In the genomic region with DNA sequence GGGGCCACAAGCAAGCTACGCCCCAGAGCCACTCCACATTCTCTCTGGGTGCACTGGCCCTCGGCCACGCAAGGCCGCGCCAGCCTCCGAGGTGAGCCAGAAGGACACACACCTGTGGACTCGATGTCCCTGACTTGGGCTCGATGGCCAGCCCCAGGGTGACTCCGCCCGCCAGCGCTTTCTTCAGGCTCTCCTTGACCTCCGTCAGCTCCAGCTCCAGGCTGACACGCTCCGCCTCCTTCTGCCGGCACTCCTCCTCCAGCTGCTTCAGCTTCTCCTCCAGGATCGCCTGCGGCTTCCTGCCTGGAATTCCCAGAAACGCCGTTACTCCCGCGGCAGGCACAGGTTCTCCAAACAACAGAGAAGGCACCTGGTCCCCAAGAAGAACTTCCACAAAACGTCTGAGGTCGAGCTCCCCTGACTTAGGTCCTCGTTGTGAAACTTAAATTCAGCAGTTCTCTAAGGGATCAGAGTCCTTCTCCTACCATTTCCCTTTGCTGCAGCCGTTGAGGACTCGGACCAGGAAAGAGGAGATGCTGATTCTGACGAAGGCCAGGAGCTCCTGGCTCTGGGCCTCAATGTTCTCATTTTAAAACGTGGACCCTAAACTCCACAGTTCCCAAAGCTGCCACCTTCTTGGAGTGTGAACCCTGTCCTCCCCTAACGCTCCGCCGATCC, we compare ENCODE assay signal across 13 cellular contexts.
DNase-seq lines count a peak whose midpoint lies in the region; ATAC-seq and TF ChIP-seq lines count a peak whose summit lies in the region.
"Had no signal": no experiment of that assay in that cellular context is flagged by ENCODE, and none has a peak within 500 bp of the region (broad histone marks: within the 10 kb centered on the region; RNA-seq: fewer than 3 reads in every experiment).

No MANE protein-coding gene starts in this region.

- intact Hi-C loops in left cardiac atrium (cut with DNase I) (no loop called here), upper lobe of right lung (cut with DNase I) (no loop called here), PC-3 (cut with micrococcal nuclease) (no loop called here)

- H3K9me3 Mint-ChIP-seq in activated naive CD8-positive, alpha-beta T cell (ENCODE audit: low read depth) = no peaks in the 10 kb centered on the region
- H3K9me3 Mint-ChIP-seq in activated naive CD8-positive, alpha-beta T cell treated with anti-CD3 and anti-CD28 coated beads, Interleukin-2, amount 50 U/mL, for 24 hours = no peaks in the 10 kb centered on the region
- no peaks in the 10 kb centered on the region for H3K9me3 Mint-ChIP-seq in nephron progenitor cell
- H3K9me3 Mint-ChIP-seq in stimulated activated memory B cell treated with anti-CD40 and anti-IgM and Interleukin-4, amounts not matched to agents 10 μg/mL and 1 μg/mL and 100 μg/mL, for 72 hours = no peaks in the 10 kb centered on the region

- TF ChIP-seq CTCF in nephron progenitor cell (IDR thresholded peaks at IDR 0.05) (no peak), upper lobe of right lung (IDR thresholded peaks at IDR 0.05) (no peak), PC-3 (conservative IDR thresholded peaks at IDR 0.05; ENCODE audit: low read depth, low read length) (no peak)

- no peak overlapping the region for H3K4me3 Mint-ChIP-seq in activated naive CD8-positive, alpha-beta T cell
- no peak overlapping the region for H3K4me3 Mint-ChIP-seq in activated naive CD8-positive, alpha-beta T cell treated with anti-CD3 and anti-CD28 coated beads, Interleukin-2, amount 50 U/mL, for 24 hours
- H3K4me3 Mint-ChIP-seq in nephron progenitor cell = peak overlapping the region; percentile 46
- H3K4me3 Mint-ChIP-seq in stimulated activated memory B cell treated with anti-CD40 and anti-IgM and Interleukin-4, amounts not matched to agents 10 μg/mL and 1 μg/mL and 100 μg/mL, for 72 hours = no peak overlapping the region

- peaks cover 17% of the 10 kb centered on the region for H3K36me3 Mint-ChIP-seq in activated naive CD8-positive, alpha-beta T cell
- H3K36me3 Mint-ChIP-seq in activated naive CD8-positive, alpha-beta T cell treated with anti-CD3 and anti-CD28 coated beads, Interleukin-2, amount 50 U/mL, for 24 hours (ENCODE audit: low read depth) = peaks cover 4% of the 10 kb centered on the region
- peaks cover 73% of the 10 kb centered on the region for H3K36me3 Mint-ChIP-seq in nephron progenitor cell (ENCODE audit: low read depth)
- no peaks in the 10 kb centered on the region for H3K36me3 Mint-ChIP-seq in stimulated activated memory B cell treated with anti-CD40 and anti-IgM and Interleukin-4, amounts not matched to agents 10 μg/mL and 1 μg/mL and 100 μg/mL, for 72 hours

- H3K27me3 Mint-ChIP-seq in activated naive CD8-positive, alpha-beta T cell = no peaks in the 10 kb centered on the region
- no peaks in the 10 kb centered on the region for H3K27me3 Mint-ChIP-seq in activated naive CD8-positive, alpha-beta T cell treated with anti-CD3 and anti-CD28 coated beads, Interleukin-2, amount 50 U/mL, for 24 hours
- H3K27me3 Mint-ChIP-seq in nephron progenitor cell (ENCODE audit: low read depth, poor library complexity) = no peaks in the 10 kb centered on the region
- H3K27me3 Mint-ChIP-seq in stimulated activated memory B cell treated with anti-CD40 and anti-IgM and Interleukin-4, amounts not matched to agents 10 μg/mL and 1 μg/mL and 100 μg/mL, for 72 hours = peaks cover 67% of the 10 kb centered on the region

- CTCF ChIA-PET in PC-3 (lab: Charles Lee) = no interaction called here

- no peaks in the 10 kb centered on the region for H3K9me2 ChIP-seq in PC-3 (replicated peaks; ENCODE audit: low read length)

- H3K4me3 ChIP-seq in upper lobe of right lung (no peak overlapping the region), PC-3 (ENCODE audit: low read length) (no peak overlapping the region)
- H3K4me3 ChIP-seq: A549, smooth muscle cell had no signal

- no peaks in the 10 kb centered on the region for H3K79me2 ChIP-seq in PC-3 (ENCODE audit: low read length)

- no TSS peak for BruUV-seq in PC-3 (replicated peaks; lab: Mats Ljungman, UMichigan)

- no peaks in the 10 kb centered on the region for H3F3A ChIP-seq in PC-3 (ENCODE audit: low read length, unreplicated experiment)

- peak overlapping the region; percentile 58 for H3K27ac Mint-ChIP-seq in activated naive CD8-positive, alpha-beta T cell
- H3K27ac Mint-ChIP-seq in activated naive CD8-positive, alpha-beta T cell treated with anti-CD3 and anti-CD28 coated beads, Interleukin-2, amount 50 U/mL, for 24 hours = no peak overlapping the region
- peak overlapping the region; percentile 86 for H3K27ac Mint-ChIP-seq in nephron progenitor cell
- H3K27ac Mint-ChIP-seq in stimulated activated memory B cell treated with anti-CD40 and anti-IgM and Interleukin-4, amounts not matched to agents 10 μg/mL and 1 μg/mL and 100 μg/mL, for 72 hours = no peak overlapping the region

- H4K20me1 ChIP-seq in PC-3 (ENCODE audit: low read length) = no peaks in the 10 kb centered on the region

- no peaks in the 10 kb centered on the region for H3K4me1 ChIP-seq in upper lobe of right lung
- no peaks in the 10 kb centered on the region for H3K4me1 ChIP-seq in PC-3 (ENCODE audit: insufficient read depth, low read length)
- H3K4me1 ChIP-seq: A549 had no signal

- H2AFZ ChIP-seq in PC-3 (ENCODE audit: low read length) = no peak overlapping the region

- POLR2A ChIA-PET in PC-3 (lab: Charles Lee; ENCODE audit: unreplicated experiment) = no interaction called here

- H3K36me3 ChIP-seq in upper lobe of right lung (peaks cover 58% of the 10 kb centered on the region), PC-3 (ENCODE audit: low read depth, low read length) (peaks cover 26% of the 10 kb centered on the region)

- DNase-seq in activated naive CD8-positive, alpha-beta T cell treated with anti-CD3 and anti-CD28 coated beads, Interleukin-2, amount 50 U/mL, for 24 hours = no peak
- DNase-seq in left cardiac atrium = peak; percentile 58
- peak; percentile 48 for DNase-seq in nephron progenitor cell
- DNase-seq in upper lobe of right lung = peak; percentile 65
- DNase-seq in PC-3 = no peak
- DNase-seq in DMS79 (lab: John Stamatoyannopoulos, UW) = no peak
- DNase-seq: mesenchymal stem cell, NCI-H446 treated with DMSO at 0.1 percent for 48 hours, SHP77 treated with DMSO at 0.1 percent for 48 hours had no signal

- no peak for ATAC-seq in activated naive CD8-positive, alpha-beta T cell treated with anti-CD3 and anti-CD28 coated beads, Interleukin-2, amount 50 U/mL, for 24 hours
- ATAC-seq in left cardiac atrium = peak; percentile 80 to 81
- ATAC-seq in upper lobe of right lung = peak; percentile 14
- no peak for ATAC-seq in PC-3
- no peak for ATAC-seq in stimulated activated memory B cell treated with anti-CD40 and anti-IgM and Interleukin-4, amounts not matched to agents 10 μg/mL and 1 μg/mL and 100 μg/mL, for 72 hours
- ATAC-seq: A549 had no signal

- H3K4me1 Mint-ChIP-seq in activated naive CD8-positive, alpha-beta T cell (ENCODE audit: low read depth) = peaks cover 24% of the 10 kb centered on the region
- peaks cover 14% of the 10 kb centered on the region for H3K4me1 Mint-ChIP-seq in activated naive CD8-positive, alpha-beta T cell treated with anti-CD3 and anti-CD28 coated beads, Interleukin-2, amount 50 U/mL, for 24 hours
- H3K4me1 Mint-ChIP-seq in nephron progenitor cell = peaks cover 69% of the 10 kb centered on the region
- H3K4me1 Mint-ChIP-seq in stimulated activated memory B cell treated with anti-CD40 and anti-IgM and Interleukin-4, amounts not matched to agents 10 μg/mL and 1 μg/mL and 100 μg/mL, for 72 hours = peaks cover 15% of the 10 kb centered on the region

- no peak overlapping the region for H3K4me2 ChIP-seq in PC-3 (ENCODE audit: low read length)
- H3K4me2 ChIP-seq: A549, smooth muscle cell had no signal

- H3K9ac ChIP-seq in PC-3 (ENCODE audit: low read length) = no peak overlapping the region

- no peaks in the 10 kb centered on the region for H3K27me3 ChIP-seq in upper lobe of right lung
- H3K27me3 ChIP-seq in PC-3 (ENCODE audit: low read length) = no peaks in the 10 kb centered on the region

- H3K9me3 ChIP-seq in upper lobe of right lung = no peaks in the 10 kb centered on the region
- no peaks in the 10 kb centered on the region for H3K9me3 ChIP-seq in PC-3 (ENCODE audit: low read length)
- H3K9me3 ChIP-seq: A549 had no signal

- H3K27ac ChIP-seq in upper lobe of right lung (no peak overlapping the region), PC-3 (ENCODE audit: low read length) (no peak overlapping the region)
- H3K27ac ChIP-seq: A549 had no signal

Comparison
In these comparisons a context has a peak if more than half of its experiments do, and no peak if none do; other contexts are left out.
1. H3K27ac Mint-ChIP-seq: peak in activated naive CD8-positive, alpha-beta T cell (single experiment) and nephron progenitor cell (single experiment); none in activated naive CD8-positive, alpha-beta T cell treated with anti-CD3 and anti-CD28 coated beads, Interleukin-2, amount 50 U/mL, for 24 hours (single experiment) and stimulated activated memory B cell treated with anti-CD40 and anti-IgM and Interleukin-4, amounts not matched to agents 10 μg/mL and 1 μg/mL and 100 μg/mL, for 72 hours (single experiment).
2. ATAC-seq: peak in left cardiac atrium (2 of 2) and upper lobe of right lung (single experiment); none in activated naive CD8-positive, alpha-beta T cell treated with anti-CD3 and anti-CD28 coated beads, Interleukin-2, amount 50 U/mL, for 24 hours (single experiment), PC-3 (single experiment) and stimulated activated memory B cell treated with anti-CD40 and anti-IgM and Interleukin-4, amounts not matched to agents 10 μg/mL and 1 μg/mL and 100 μg/mL, for 72 hours (single experiment).
3. DNase-seq: peak in left cardiac atrium (single experiment), nephron progenitor cell (single experiment) and upper lobe of right lung (single experiment); none in activated naive CD8-positive, alpha-beta T cell treated with anti-CD3 and anti-CD28 coated beads, Interleukin-2, amount 50 U/mL, for 24 hours (single experiment), PC-3 (single experiment) and DMS79 (single experiment).